Comparison of ENCODE assay signal across 1 cellular context in genomic region chr17:74446551-74447500, GRCh38.
TF ChIP-seq lines count a peak whose summit lies in the region.

No MANE protein-coding gene starts in this region.

TF ChIP-seq in HepG2, 621 proteins besides CTCF, POLR2A, EP300 and RAD21:
- TF ChIP-seq ZSCAN20 (CRISPR knock-in tag; IDR thresholded peaks at IDR 0.05; ENCODE audit: borderline replicate concordance) (no peak), AGO2 (optimal IDR thresholded peaks at IDR 0.05; ENCODE audit: low read depth, low read length) (peak; percentile 51), RBFOX2 (IDR thresholded peaks at IDR 0.05; ENCODE audit: low read depth, low read length) (peak; percentile 18; the same call in 1 of the 2 replicates), SOX6 (IDR thresholded peaks at IDR 0.05) (no peak), SOX6 (CRISPR knock-in tag; IDR thresholded peaks at IDR 0.05) (no peak), ZNF792 (CRISPR knock-in tag; IDR thresholded peaks at IDR 0.05) (no peak), XBP1 (CRISPR knock-in tag; IDR thresholded peaks at IDR 0.05) (no peak), ZNF83 (CRISPR knock-in tag; IDR thresholded peaks at IDR 0.05; ENCODE audit: borderline replicate concordance) (no peak), HNRNPL (IDR thresholded peaks at IDR 0.05; ENCODE audit: low read depth, low read length) (peak; percentile 82; the same call in 1 of the 2 replicates), ZBTB33 (CRISPR knock-in tag; IDR thresholded peaks at IDR 0.05) (peak; percentile 84; the same call in 1 of the 2 replicates), ZNF263 (CRISPR knock-in tag; IDR thresholded peaks at IDR 0.05) (no peak), ZNF30 (CRISPR knock-in tag; IDR thresholded peaks at IDR 0.05) (no peak), PTBP1 (IDR thresholded peaks at IDR 0.05; ENCODE audit: low read depth, low read length, poor library complexity, severe bottlenecking) (peak; percentile 47), ZBTB38 (CRISPR knock-in tag; IDR thresholded peaks at IDR 0.05) (0 out of 2 replicates have a peak, but pooled peaks have one; percentile 20), ZNF687 (CRISPR knock-in tag; IDR thresholded peaks at IDR 0.05) (peak; percentile 26)
- TF ChIP-seq, protein P1, sequence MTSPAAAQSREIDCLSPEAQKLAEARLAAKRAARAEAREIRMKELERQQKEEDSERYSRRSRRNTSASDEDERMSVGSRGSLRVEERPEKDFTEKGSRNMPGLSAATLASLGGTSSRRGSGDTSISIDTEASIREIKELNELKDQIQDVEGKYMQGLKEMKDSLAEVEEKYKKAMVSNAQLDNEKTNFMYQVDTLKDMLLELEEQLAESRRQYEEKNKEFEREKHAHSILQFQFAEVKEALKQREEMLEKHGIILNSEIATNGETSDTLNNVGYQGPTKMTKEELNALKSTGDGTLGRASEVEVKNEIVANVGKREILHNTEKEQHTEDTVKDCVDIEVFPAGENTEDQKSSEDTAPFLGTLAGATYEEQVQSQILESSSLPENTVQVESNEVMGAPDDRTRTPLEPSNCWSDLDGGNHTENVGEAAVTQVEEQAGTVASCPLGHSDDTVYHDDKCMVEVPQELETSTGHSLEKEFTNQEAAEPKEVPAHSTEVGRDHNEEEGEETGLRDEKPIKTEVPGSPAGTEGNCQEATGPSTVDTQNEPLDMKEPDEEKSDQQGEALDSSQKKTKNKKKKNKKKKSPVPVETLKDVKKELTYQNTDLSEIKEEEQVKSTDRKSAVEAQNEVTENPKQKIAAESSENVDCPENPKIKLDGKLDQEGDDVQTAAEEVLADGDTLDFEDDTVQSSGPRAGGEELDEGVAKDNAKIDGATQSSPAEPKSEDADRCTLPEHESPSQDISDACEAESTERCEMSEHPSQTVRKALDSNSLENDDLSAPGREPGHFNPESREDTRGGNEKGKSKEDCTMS (CRISPR knock-in tag; conservative IDR thresholded peaks at IDR 0.05) = no peak
